1 cellular context compared by ENCODE assay signal in the genomic region with DNA sequence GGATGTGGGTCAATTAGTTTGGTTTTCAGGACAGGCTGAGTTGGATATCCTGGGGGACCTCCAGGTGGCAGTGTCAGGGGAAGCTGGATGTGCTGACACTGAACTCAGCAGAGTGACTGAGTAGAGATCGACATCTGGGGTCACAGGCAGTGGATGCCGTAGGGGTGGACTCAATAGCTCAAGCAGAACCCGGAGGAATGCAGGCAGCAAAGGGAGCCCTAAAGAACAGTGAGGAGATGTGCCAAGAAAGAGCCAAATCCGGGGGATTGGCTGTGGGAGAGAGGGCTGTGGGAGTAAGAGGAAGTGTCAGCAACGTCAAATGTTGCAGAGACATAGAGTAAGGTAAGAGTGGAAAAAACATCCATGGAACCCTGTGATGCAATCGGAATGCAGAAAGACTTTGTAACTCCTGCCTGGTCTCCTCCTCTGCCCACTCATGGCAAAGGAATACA.
TF ChIP-seq lines count a peak whose summit lies in the region.

No MANE protein-coding gene starts in this region.

TF ChIP-seq in K562, 482 proteins besides CTCF, POLR2A, EP300 and RAD21 (continued from another document):
- TF ChIP-seq, protein P1, sequence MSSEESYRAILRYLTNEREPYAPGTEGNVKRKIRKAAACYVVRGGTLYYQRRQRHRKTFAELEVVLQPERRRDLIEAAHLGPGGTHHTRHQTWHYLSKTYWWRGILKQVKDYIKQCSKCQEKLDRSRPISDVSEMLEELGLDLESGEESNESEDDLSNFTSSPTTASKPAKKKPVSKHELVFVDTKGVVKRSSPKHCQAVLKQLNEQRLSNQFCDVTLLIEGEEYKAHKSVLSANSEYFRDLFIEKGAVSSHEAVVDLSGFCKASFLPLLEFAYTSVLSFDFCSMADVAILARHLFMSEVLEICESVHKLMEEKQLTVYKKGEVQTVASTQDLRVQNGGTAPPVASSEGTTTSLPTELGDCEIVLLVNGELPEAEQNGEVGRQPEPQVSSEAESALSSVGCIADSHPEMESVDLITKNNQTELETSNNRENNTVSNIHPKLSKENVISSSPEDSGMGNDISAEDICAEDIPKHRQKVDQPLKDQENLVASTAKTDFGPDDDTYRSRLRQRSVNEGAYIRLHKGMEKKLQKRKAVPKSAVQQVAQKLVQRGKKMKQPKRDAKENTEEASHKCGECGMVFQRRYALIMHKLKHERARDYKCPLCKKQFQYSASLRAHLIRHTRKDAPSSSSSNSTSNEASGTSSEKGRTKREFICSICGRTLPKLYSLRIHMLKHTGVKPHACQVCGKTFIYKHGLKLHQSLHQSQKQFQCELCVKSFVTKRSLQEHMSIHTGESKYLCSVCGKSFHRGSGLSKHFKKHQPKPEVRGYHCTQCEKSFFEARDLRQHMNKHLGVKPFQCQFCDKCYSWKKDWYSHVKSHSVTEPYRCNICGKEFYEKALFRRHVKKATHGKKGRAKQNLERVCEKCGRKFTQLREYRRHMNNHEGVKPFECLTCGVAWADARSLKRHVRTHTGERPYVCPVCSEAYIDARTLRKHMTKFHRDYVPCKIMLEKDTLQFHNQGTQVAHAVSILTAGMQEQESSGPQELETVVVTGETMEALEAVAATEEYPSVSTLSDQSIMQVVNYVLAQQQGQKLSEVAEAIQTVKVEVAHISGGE (CRISPR knock-in tag; IDR thresholded peaks at IDR 0.05): no peak
- peak; percentile 40; the same call in 1 of the 2 replicates for TF ChIP-seq SMARCE1 (IDR thresholded peaks at IDR 0.05)
- 0 out of 2 replicates have a peak, but pooled peaks have one; percentile 9 for TF ChIP-seq SOX6 (IDR thresholded peaks at IDR 0.05)
- TF ChIP-seq HNRNPL (IDR thresholded peaks at IDR 0.05; ENCODE audit: low read depth, low read length): no peak
- TF ChIP-seq, protein P2, sequence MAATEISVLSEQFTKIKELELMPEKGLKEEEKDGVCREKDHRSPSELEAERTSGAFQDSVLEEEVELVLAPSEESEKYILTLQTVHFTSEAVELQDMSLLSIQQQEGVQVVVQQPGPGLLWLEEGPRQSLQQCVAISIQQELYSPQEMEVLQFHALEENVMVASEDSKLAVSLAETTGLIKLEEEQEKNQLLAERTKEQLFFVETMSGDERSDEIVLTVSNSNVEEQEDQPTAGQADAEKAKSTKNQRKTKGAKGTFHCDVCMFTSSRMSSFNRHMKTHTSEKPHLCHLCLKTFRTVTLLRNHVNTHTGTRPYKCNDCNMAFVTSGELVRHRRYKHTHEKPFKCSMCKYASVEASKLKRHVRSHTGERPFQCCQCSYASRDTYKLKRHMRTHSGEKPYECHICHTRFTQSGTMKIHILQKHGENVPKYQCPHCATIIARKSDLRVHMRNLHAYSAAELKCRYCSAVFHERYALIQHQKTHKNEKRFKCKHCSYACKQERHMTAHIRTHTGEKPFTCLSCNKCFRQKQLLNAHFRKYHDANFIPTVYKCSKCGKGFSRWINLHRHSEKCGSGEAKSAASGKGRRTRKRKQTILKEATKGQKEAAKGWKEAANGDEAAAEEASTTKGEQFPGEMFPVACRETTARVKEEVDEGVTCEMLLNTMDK (IDR thresholded peaks at IDR 0.05; ENCODE audit: borderline replicate concordance, insufficient read depth, low read depth, low read length, poor library complexity, severe bottlenecking): peak; percentile 35
- TF ChIP-seq CEBPG (CRISPR knock-in tag; IDR thresholded peaks at IDR 0.05): no peak
- TF ChIP-seq CEBPG (tag; conservative IDR thresholded peaks at IDR 0.05 in 1 of 2, IDR thresholded peaks at IDR 0.05 in 1 of 2): peak; percentile 89 to 93
- peak; percentile 10 to 39; a peak in 1 of 4 replicates for TF ChIP-seq KDM1A (IDR thresholded peaks at IDR 0.05)
- peak; percentile 52; the same call in 1 of the 2 replicates for TF ChIP-seq SMARCA4 (IDR thresholded peaks at IDR 0.05)
- TF ChIP-seq, protein P3, sequence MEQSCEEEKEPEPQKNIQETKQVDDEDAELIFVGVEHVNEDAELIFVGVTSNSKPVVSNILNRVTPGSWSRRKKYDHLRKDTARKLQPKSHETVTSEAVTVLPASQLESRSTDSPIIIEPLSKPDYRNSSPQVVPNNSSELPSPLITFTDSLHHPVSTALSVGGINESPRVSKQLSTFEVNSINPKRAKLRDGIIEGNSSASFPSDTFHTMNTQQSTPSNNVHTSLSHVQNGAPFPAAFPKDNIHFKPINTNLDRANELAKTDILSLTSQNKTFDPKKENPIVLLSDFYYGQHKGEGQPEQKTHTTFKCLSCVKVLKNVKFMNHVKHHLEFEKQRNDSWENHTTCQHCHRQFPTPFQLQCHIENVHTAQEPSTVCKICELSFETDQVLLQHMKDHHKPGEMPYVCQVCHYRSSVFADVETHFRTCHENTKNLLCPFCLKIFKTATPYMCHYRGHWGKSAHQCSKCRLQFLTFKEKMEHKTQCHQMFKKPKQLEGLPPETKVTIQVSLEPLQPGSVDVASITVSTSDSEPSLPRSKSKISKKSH (CRISPR knock-in tag; IDR thresholded peaks at IDR 0.05): no peak
- TF ChIP-seq RBM25 (IDR thresholded peaks at IDR 0.05; ENCODE audit: low read depth, low read length, severe bottlenecking): peak; percentile 36
- TF ChIP-seq ATF1 (CRISPR knock-in tag; IDR thresholded peaks at IDR 0.05): no peak
- TF ChIP-seq ATF1 (tag; IDR thresholded peaks at IDR 0.05): 0 out of 2 replicates have a peak, but pooled peaks have one; percentile 36
- no peak for TF ChIP-seq MCM5 (IDR thresholded peaks at IDR 0.05; ENCODE audit: low read depth)
- TF ChIP-seq, protein P4, sequence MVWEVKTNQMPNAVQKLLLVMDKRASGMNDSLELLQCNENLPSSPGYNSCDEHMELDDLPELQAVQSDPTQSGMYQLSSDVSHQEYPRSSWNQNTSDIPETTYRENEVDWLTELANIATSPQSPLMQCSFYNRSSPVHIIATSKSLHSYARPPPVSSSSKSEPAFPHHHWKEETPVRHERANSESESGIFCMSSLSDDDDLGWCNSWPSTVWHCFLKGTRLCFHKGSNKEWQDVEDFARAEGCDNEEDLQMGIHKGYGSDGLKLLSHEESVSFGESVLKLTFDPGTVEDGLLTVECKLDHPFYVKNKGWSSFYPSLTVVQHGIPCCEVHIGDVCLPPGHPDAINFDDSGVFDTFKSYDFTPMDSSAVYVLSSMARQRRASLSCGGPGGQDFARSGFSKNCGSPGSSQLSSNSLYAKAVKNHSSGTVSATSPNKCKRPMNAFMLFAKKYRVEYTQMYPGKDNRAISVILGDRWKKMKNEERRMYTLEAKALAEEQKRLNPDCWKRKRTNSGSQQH (CRISPR knock-in tag; IDR thresholded peaks at IDR 0.05): 0 out of 2 replicates have a peak, but pooled peaks have one; percentile 50
- TF ChIP-seq, protein P5, sequence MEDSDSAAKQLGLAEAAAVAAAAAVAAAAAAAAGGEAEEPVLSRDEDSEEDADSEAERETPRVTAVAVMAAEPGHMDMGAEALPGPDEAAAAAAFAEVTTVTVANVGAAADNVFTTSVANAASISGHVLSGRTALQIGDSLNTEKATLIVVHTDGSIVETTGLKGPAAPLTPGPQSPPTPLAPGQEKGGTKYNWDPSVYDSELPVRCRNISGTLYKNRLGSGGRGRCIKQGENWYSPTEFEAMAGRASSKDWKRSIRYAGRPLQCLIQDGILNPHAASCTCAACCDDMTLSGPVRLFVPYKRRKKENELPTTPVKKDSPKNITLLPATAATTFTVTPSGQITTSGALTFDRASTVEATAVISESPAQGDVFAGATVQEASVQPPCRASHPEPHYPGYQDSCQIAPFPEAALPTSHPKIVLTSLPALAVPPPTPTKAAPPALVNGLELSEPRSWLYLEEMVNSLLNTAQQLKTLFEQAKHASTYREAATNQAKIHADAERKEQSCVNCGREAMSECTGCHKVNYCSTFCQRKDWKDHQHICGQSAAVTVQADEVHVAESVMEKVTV (CRISPR knock-in tag; IDR thresholded peaks at IDR 0.05): 0 out of 2 replicates have a peak, but pooled peaks have one; percentile 20
- peak; percentile 37 for TF ChIP-seq MAFG (tag; conservative IDR thresholded peaks at IDR 0.05)
- peak; percentile 34; the same call in 1 of the 2 replicates for TF ChIP-seq L3MBTL2 (IDR thresholded peaks at IDR 0.05)
- peak in 1 of 2 experiments; percentile 27; a peak in 1 of 4 replicates for TF ChIP-seq MAZ (CRISPR knock-in tag; conservative IDR thresholded peaks at IDR 0.05 in 1 of 2, IDR thresholded peaks at IDR 0.05 in 1 of 2)
- peak; percentile 14; the same call in 1 of the 2 replicates for TF ChIP-seq ZNF79 (CRISPR knock-in tag; IDR thresholded peaks at IDR 0.05; ENCODE audit: low read depth)
- TF ChIP-seq SMARCA5 (IDR thresholded peaks at IDR 0.05): peak; percentile 68; the same call in 1 of the 2 replicates
- peak; percentile 70; the same call in 1 of the 2 replicates for TF ChIP-seq SPI1 (IDR thresholded peaks at IDR 0.05; ENCODE audit: borderline replicate concordance, low read depth, low read length)
- 0 out of 2 replicates have a peak, but pooled peaks have one; percentile 48 for TF ChIP-seq NR2C2 (CRISPR knock-in tag; IDR thresholded peaks at IDR 0.05)
- peak; percentile 57; the same call in 1 of the 2 replicates for TF ChIP-seq NR2C2 (tag; IDR thresholded peaks at IDR 0.05)
- peak; percentile 69; the same call in 1 of the 2 replicates for TF ChIP-seq ZNF436 (CRISPR knock-in tag; IDR thresholded peaks at IDR 0.05)
- TF ChIP-seq ETV1 (tag; conservative IDR thresholded peaks at IDR 0.05; ENCODE audit: low read depth): peak; percentile 21; the same call in 1 of the 2 replicates
- no peak for TF ChIP-seq IFI16 (CRISPR knock-in tag; IDR thresholded peaks at IDR 0.05)
- peak; percentile 98 for TF ChIP-seq ZFP36 (IDR thresholded peaks at IDR 0.05; ENCODE audit: low read depth, low read length, partially characterized antibody)
- TF ChIP-seq MTA1 (IDR thresholded peaks at IDR 0.05; ENCODE audit: borderline replicate concordance): peak; percentile 66; the same call in 1 of the 2 replicates
